In the genomic region with DNA sequence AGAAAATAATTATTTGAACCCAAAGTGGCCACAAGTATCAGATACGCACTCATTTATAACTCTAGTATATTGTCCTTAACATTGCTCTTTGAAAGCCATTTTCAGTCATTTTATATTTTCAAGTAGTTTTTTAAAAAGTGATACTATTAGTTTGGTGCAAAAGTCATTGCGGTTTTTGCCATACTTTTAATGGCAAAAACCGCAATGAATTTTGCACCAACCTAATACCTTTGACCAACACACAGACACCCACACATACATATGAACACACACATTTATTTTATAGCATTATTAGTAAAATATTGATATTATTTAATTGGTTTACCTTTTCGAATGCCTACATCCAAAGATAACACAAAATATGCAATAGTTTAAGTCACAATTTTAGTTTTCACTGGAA, we compare ENCODE assay signal across 11 cellular contexts.
"Had no signal": no experiment of that assay in that cellular context is flagged by ENCODE, and none has a peak within 500 bp of the region (broad histone marks: within the 10 kb centered on the region; RNA-seq: fewer than 3 reads in every experiment).

No MANE protein-coding gene starts in this region.

- H3K9me3 ChIP-seq: HAP-1 had no signal

- H3K27ac ChIP-seq: GM23248 had no signal

- DNase-seq: GM23248, GOT3, H7, H9, HCEC 1CT, HFFc6 had no signal

- H2AFZ ChIP-seq: GM23248 had no signal

- FAIRE-seq: H1, H54 had no signal

- H3K9me3 Mint-ChIP-seq: GM23338, HFFc6 had no signal

- H3K27ac Mint-ChIP-seq: GM23338, H9, HFFc6 had no signal

- H3K4me3 ChIP-seq: GM23248, GM23338, HAP-1 had no signal

- H3K4me3 Mint-ChIP-seq: GM23338, H9, HFFc6 had no signal

- H3K4me2 ChIP-seq: GM23338 had no signal

- H3K36me3 ChIP-seq: HAP-1 had no signal

- H3K9ac ChIP-seq: GM23248 had no signal

- ATAC-seq: HCT116 had no signal
